15 cellular contexts compared by ENCODE assay signal in genomic region chr9:107024193-107024592, GRCh38.
DNase-seq lines count a peak whose midpoint lies in the region; ATAC-seq, FAIRE-seq and TF ChIP-seq lines count a peak whose summit lies in the region.
"Had no signal": no experiment of that assay in that cellular context is flagged by ENCODE, and none has a peak within 500 bp of the region (broad histone marks: within the 10 kb centered on the region; RNA-seq: fewer than 3 reads in every experiment).

No MANE protein-coding gene starts in this region.

- H3K4me2 ChIP-seq in HepG2 (ENCODE audit: low read depth, low read length): no peak overlapping the region
- H3K4me2 ChIP-seq: hepatocyte had no signal

- TF ChIP-seq CTCF in HepG2 (CRISPR knock-in tag; IDR thresholded peaks at IDR 0.05): no peak
- no peak for TF ChIP-seq CTCF in right lobe of liver (IDR thresholded peaks at IDR 0.05)

- CTCF ChIA-PET in HepG2 (lab: Yijun Ruan, JAX; ENCODE audit: low intra/inter-chr PET ratio, low total read pairs): no interaction called here

- BruUV-seq in HepG2 (replicated peaks; lab: Mats Ljungman, UMichigan): no TSS peak

- no peak for TF ChIP-seq RAD21 in HepG2 (CRISPR knock-in tag; IDR thresholded peaks at IDR 0.05)

- no peaks in the 10 kb centered on the region for H4K20me1 ChIP-seq in HepG2 (ENCODE audit: insufficient read depth, low read length)

- no peak overlapping the region for H2AFZ ChIP-seq in HepG2 (ENCODE audit: low read length)
- H2AFZ ChIP-seq: hepatocyte had no signal

- DNase-seq in HepG2 (ENCODE audit: low spot score): no peak
- DNase-seq in right lobe of liver: no peak
- DNase-seq in NAMALWA (ENCODE audit: low spot score): peak; percentile 19
- no peak for DNase-seq in middle frontal gyrus (ENCODE audit: extremely low spot score, low spot score)
- DNase-seq in NCI-H2081 (lab: John Stamatoyannopoulos, UW): no peak
- no peak for DNase-seq in ureter (ENCODE audit: low spot score)
- no peak for DNase-seq in cortex of kidney (lab: John Stamatoyannopoulos, UW)
- DNase-seq: activated T-cell treated with anti-CD3 and anti-CD28 coated beads, Interleukin-2, amount 50 U/mL, for 48 hours; natural killer cell; NCI-H526 treated with DMSO at 0.1 percent for 48 hours; stimulated activated CD4-positive, alpha-beta T cell treated with anti-CD3 and anti-CD28 coated beads, Interleukin-4, amount 100 ng/mL, for 24 hours; T-helper 9 cell; transverse colon had no signal

- H3K36me3 ChIP-seq in HepG2 (replicated peaks in 1 of 2; ENCODE audit: control insufficient read depth in 1 of 2, insufficient read depth in 2 of 2, low read length in 2 of 2) (no peaks in the 10 kb centered on the region), right lobe of liver (no peaks in the 10 kb centered on the region)
- H3K36me3 ChIP-seq: transverse colon had no signal

- ATAC-seq in HepG2 (no peak), right lobe of liver (no peak), HG02938 (IDR thresholded peaks at IDR 0.05; ENCODE audit: unreplicated experiment) (peak; percentile 81)

- H3K4me1 ChIP-seq in HepG2 (ENCODE audit: insufficient read depth, low read length): no peaks in the 10 kb centered on the region
- no peaks in the 10 kb centered on the region for H3K4me1 ChIP-seq in right lobe of liver

- no peak for TF ChIP-seq EP300 in HepG2 (IDR thresholded peaks at IDR 0.05; ENCODE audit: low read depth in 2 of 2, low read length in 2 of 2)
- TF ChIP-seq EP300 in HepG2 (CRISPR knock-in tag; IDR thresholded peaks at IDR 0.05; ENCODE audit: borderline replicate concordance): no peak

- FAIRE-seq in HepG2 (lab: Jason Lieb, UNC): no peak

- peaks cover 11% of the 10 kb centered on the region for H3K9me3 ChIP-seq in HepG2 (ENCODE audit: low read length)
- no peaks in the 10 kb centered on the region for H3K9me3 ChIP-seq in right lobe of liver
- H3K9me3 ChIP-seq: transverse colon had no signal

- 3% methylated on average over 2 of the region's 2 CpGs for WGBS in HepG2 (ENCODE audit: low lambda C conversion rate)
- WGBS in right lobe of liver (ENCODE audit: insufficient coverage, low coverage, low lambda C conversion rate, missing lambda C conversion rate): 32% methylated on average over 2 of the region's 2 CpGs

- POLR2A ChIA-PET in HepG2 (lab: Yijun Ruan, JAX): no interaction called here

- H3K4me3 ChIP-seq in HepG2 (replicated peaks in 1 of 3; ENCODE audit: insufficient read depth in 1 of 3, low read depth in 2 of 3, low read length in 3 of 3) (no peak overlapping the region), right lobe of liver (no peak overlapping the region)
- H3K4me3 ChIP-seq: hepatocyte, transverse colon had no signal

- no peaks in the 10 kb centered on the region for H3K27me3 ChIP-seq in HepG2 (ENCODE audit: control insufficient read depth in 1 of 2, insufficient read depth in 2 of 2, low read length in 2 of 2)
- no peaks in the 10 kb centered on the region for H3K27me3 ChIP-seq in right lobe of liver
- H3K27me3 ChIP-seq: hepatocyte, transverse colon had no signal

- TF ChIP-seq POLR2A in HepG2 (IDR thresholded peaks at IDR 0.05; ENCODE audit: insufficient read depth in 1 of 2, low read depth in 2 of 2, low read length in 2 of 2): no peak
- no peak for TF ChIP-seq POLR2A in right lobe of liver (IDR thresholded peaks at IDR 0.05)

- no peak overlapping the region for H3K9ac ChIP-seq in HepG2 (ENCODE audit: insufficient read depth, low read depth, low read length)

- no peak overlapping the region for H3K27ac ChIP-seq in HepG2 (ENCODE audit: extremely low read length, insufficient read depth, low read length)
- H3K27ac ChIP-seq in right lobe of liver: no peak overlapping the region
- H3K27ac ChIP-seq: hepatocyte, transverse colon had no signal

- in situ Hi-C loops in HepG2 (cut with HindIII; ENCODE audit: extremely low pct_ligation_motif_present, low pct_unique_long_range_greater_than_20kb): no loop called here

- intact Hi-C loops in HepG2 (cut with micrococcal nuclease; ENCODE audit: unreplicated experiment): no loop called here
- intact Hi-C loops in right lobe of liver (cut with DNase I): no loop called here

- H3K79me2 ChIP-seq in HepG2 (ENCODE audit: insufficient read depth, low read length): no peaks in the 10 kb centered on the region
- H3K79me2 ChIP-seq: hepatocyte had no signal

TF ChIP-seq in HepG2, 621 proteins besides CTCF, POLR2A, EP300 and RAD21:
- no peak for TF ChIP-seq SMAD9 (CRISPR knock-in tag; IDR thresholded peaks at IDR 0.05)
- TF ChIP-seq KDM3A (CRISPR knock-in tag; IDR thresholded peaks at IDR 0.05; ENCODE audit: low read depth): no peak
- TF ChIP-seq IRF9 (CRISPR knock-in tag; IDR thresholded peaks at IDR 0.05; ENCODE audit: borderline replicate concordance): no peak
- TF ChIP-seq ZNF589 (CRISPR knock-in tag; conservative IDR thresholded peaks at IDR 0.05): no peak
- TF ChIP-seq PPARG (CRISPR knock-in tag; conservative IDR thresholded peaks at IDR 0.05): no peak
- peak; percentile 54 for TF ChIP-seq ATF7 (IDR thresholded peaks at IDR 0.05)
- no peak for TF ChIP-seq ATF7 (CRISPR knock-in tag; IDR thresholded peaks at IDR 0.05)
- TF ChIP-seq KIAA2018 (CRISPR knock-in tag; IDR thresholded peaks at IDR 0.05; ENCODE audit: borderline replicate concordance): no peak
